7 cellular contexts compared by ENCODE assay signal in the genomic region with DNA sequence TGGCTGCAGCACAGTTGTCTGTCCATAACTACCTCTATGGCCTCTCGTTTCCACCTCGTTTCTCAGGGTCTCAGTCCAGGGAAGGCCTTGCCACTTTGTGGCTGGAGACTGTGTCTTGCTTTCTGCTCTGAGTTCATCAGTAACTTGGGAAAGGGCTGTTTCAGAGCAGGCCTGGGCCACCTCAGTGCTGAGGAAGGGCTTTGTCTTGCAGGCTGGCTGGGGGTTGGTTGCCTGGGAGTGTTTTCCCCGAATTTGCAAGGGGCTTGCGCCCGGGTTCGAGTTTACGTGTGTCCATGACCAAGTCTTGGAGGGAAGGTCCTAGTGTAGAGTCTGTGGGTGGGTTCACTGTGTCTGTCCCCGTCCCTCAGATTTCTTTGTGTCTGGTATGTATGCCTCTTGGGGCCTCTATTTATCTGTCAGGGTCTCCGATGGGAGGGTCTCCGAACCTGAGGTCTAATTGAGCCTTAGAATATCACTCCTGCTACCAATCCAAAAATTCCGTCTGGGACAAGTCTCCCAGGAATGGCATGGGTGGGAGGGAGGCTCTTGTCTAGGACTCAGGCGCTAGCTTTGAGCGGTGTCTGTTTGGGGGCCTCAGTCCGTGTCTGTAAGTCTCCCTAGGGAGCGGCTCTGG. TPM values are rescaled to one million over a fixed set of nuclear protein-coding genes. Genes with fewer than 3 reads are reported as not detected.
DNase-seq lines count a peak whose midpoint lies in the region; ATAC-seq and TF ChIP-seq lines count a peak whose summit lies in the region.
"Had no signal": no experiment of that assay in that cellular context is flagged by ENCODE, and none has a peak within 500 bp of the region (broad histone marks: within the 10 kb centered on the region; RNA-seq: fewer than 3 reads in every experiment).

No MANE protein-coding gene starts in this region.

- CTCF ChIA-PET in PC-3 (lab: Charles Lee), result no interaction called here

- TF ChIP-seq CTCF in PC-3 (conservative IDR thresholded peaks at IDR 0.05; ENCODE audit: low read depth, low read length), result no peak

- 45 to 47% methylated on average over 15 of the region's 15 CpGs for WGBS in esophagus, 2 donors

- BruUV-seq in PC-3 (replicated peaks; lab: Mats Ljungman, UMichigan), result TSS peak; percentile 82

- POLR2A ChIA-PET in PC-3 (lab: Charles Lee; ENCODE audit: unreplicated experiment), result interaction anchor here (0.9 kb wide), 1 partner anchor 11 kb away, joined by 5 read pairs; no protein-coding TSS in a partner anchor

- no peaks in the 10 kb centered on the region for H3K9me3 ChIP-seq in PC-3 (ENCODE audit: low read length)
- no peaks in the 10 kb centered on the region for H3K9me3 ChIP-seq in esophagus (ENCODE audit: control insufficient read depth in 2 of 2, insufficient read depth in 1 of 2, low read depth in 1 of 2, low read length in 1 of 2)

- DNase-seq in PC-3 (no peak), skeletal muscle cell (ENCODE audit: low read depth) (no peak), NCI-H187 (lab: John Stamatoyannopoulos, UW) (no peak), iPS-NIHi11 (ENCODE audit: low spot score) (no peak)
- DNase-seq: NCI-H1105 had no signal

- peak overlapping the region; percentile 78 for H3K4me2 ChIP-seq in PC-3 (ENCODE audit: low read length)

- no peaks in the 10 kb centered on the region; the same call in 1 of the 2 replicates for H3K4me1 ChIP-seq in PC-3 (ENCODE audit: insufficient read depth, low read length)
- peaks cover 10% of the 10 kb centered on the region in 2 donors for H3K4me1 ChIP-seq in esophagus (ENCODE audit: control insufficient read depth in 2 of 2, insufficient read depth in 2 of 2, low read length in 1 of 2)

- H2AFZ ChIP-seq in PC-3 (ENCODE audit: low read length), result peak overlapping the region; percentile 61

- no peaks in the 10 kb centered on the region for H4K20me1 ChIP-seq in PC-3 (ENCODE audit: low read length)

- ATAC-seq in PC-3 (no peak), GM18519 (IDR thresholded peaks at IDR 0.05; ENCODE audit: low FRiP score, unreplicated experiment) (no peak)

- H3K9me2 ChIP-seq in PC-3 (replicated peaks; ENCODE audit: low read length), result no peaks in the 10 kb centered on the region

- H3K9ac ChIP-seq in PC-3 (ENCODE audit: low read length), result peak overlapping the region; percentile 49; the same call in 1 of the 2 replicates

- H3K4me3 ChIP-seq in PC-3 (ENCODE audit: low read length) (peak overlapping the region; percentile 73), esophagus (ENCODE audit: low read depth in 1 of 2, low read length in 2 of 2) (peak overlapping the region; percentile 29 to 49), skeletal muscle cell (ENCODE audit: low read depth, low read length) (peak overlapping the region; percentile 76)

- intact Hi-C loops in PC-3 (cut with micrococcal nuclease), result no loop called here

- H3K36me3 ChIP-seq in PC-3 (ENCODE audit: low read depth, low read length) (no peaks in the 10 kb centered on the region), esophagus (ENCODE audit: control insufficient read depth in 2 of 2, insufficient read depth in 2 of 2, low read length in 1 of 2) (peaks cover 0 to 7% of the 10 kb centered on the region in 2 donors)

- no peaks in the 10 kb centered on the region for H3F3A ChIP-seq in PC-3 (ENCODE audit: low read length, unreplicated experiment)

- H3K27me3 ChIP-seq in PC-3 (ENCODE audit: low read length), result no peaks in the 10 kb centered on the region
- no peaks in the 10 kb centered on the region for H3K27me3 ChIP-seq in esophagus (ENCODE audit: control insufficient read depth in 1 of 2, insufficient read depth in 2 of 2, low read length in 2 of 2)

- no peak overlapping the region for H3K27ac ChIP-seq in PC-3 (ENCODE audit: low read length)
- peak overlapping the region; percentile 87 to 88 for H3K27ac ChIP-seq in esophagus (ENCODE audit: low read depth in 2 of 2, low read length in 1 of 2)

- H3K79me2 ChIP-seq in PC-3 (ENCODE audit: low read length), result no peaks in the 10 kb centered on the region

RNA-seq across cellular contexts. Expression of gene TGFB1I1, which starts 0.6 kb away (rescaled TPM):
- 11.2 and 12.5 TPM in 2 replicates for total RNA-seq in PC-3 (2014; rRNA removed)
- polyA plus RNA-seq in esophagus, result 10 to 100 TPM; 13.5 to 28.2 TPM

RNA-seq across cellular contexts. Expression of gene SLC5A2, which starts 11.6 kb away (rescaled TPM):
- total RNA-seq in PC-3 (2014; rRNA removed), result 0.11 TPM in 1 of 2 replicates, not detected in the other
- polyA plus RNA-seq in esophagus, result 1 to 10 TPM in 1 of 2 donors, under 1 TPM in 1; 0.73 to 1.3 TPM

RNA-seq across cellular contexts. Expression of gene ARMC5, which starts 12.1 kb away (rescaled TPM):
- 5.4 and 5.8 TPM in 2 replicates for total RNA-seq in PC-3 (2014; rRNA removed)
- polyA plus RNA-seq in esophagus, result 10 to 100 TPM; 10.3 to 15.1 TPM

RNA-seq across cellular contexts. Expression of gene ZNF843, which starts 28.8 kb away (rescaled TPM):
- total RNA-seq in PC-3 (2014; rRNA removed), result 0.52 TPM in 1 of 2 replicates, not detected in the other
- polyA plus RNA-seq in esophagus, result under 1 TPM; 0.12 to 0.18 TPM

RNA-seq across cellular contexts. Expression of gene RUSF1, which starts 36.8 kb away (rescaled TPM):
- total RNA-seq in PC-3 (2014; rRNA removed), result 39.9 and 44.3 TPM in 2 replicates
- polyA plus RNA-seq in esophagus, result 10 to 100 TPM; 31.6 to 52.1 TPM
